ENCODE assay signal across 1 cellular context in genomic region chr7:137953692-137954470, GRCh38.
A peak's percentile ranks its signal among the peaks of the same experiment; 100 is the strongest.
TF ChIP-seq lines count a peak whose summit lies in the region.

No MANE protein-coding gene starts in this region.

TF ChIP-seq in K562, 482 proteins besides CTCF, POLR2A, EP300 and RAD21 (continued from another document and continues in another):
- TF ChIP-seq, protein P1, sequence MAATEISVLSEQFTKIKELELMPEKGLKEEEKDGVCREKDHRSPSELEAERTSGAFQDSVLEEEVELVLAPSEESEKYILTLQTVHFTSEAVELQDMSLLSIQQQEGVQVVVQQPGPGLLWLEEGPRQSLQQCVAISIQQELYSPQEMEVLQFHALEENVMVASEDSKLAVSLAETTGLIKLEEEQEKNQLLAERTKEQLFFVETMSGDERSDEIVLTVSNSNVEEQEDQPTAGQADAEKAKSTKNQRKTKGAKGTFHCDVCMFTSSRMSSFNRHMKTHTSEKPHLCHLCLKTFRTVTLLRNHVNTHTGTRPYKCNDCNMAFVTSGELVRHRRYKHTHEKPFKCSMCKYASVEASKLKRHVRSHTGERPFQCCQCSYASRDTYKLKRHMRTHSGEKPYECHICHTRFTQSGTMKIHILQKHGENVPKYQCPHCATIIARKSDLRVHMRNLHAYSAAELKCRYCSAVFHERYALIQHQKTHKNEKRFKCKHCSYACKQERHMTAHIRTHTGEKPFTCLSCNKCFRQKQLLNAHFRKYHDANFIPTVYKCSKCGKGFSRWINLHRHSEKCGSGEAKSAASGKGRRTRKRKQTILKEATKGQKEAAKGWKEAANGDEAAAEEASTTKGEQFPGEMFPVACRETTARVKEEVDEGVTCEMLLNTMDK (IDR thresholded peaks at IDR 0.05; ENCODE audit: borderline replicate concordance, insufficient read depth, low read depth, low read length, poor library complexity, severe bottlenecking): no peak
- TF ChIP-seq ZNF311 (CRISPR knock-in tag; IDR thresholded peaks at IDR 0.05): no peak
- no peak for TF ChIP-seq PHF20 (IDR thresholded peaks at IDR 0.05; ENCODE audit: partially characterized antibody)
- TF ChIP-seq SREBF2 (CRISPR knock-in tag; IDR thresholded peaks at IDR 0.05): no peak
- TF ChIP-seq RHOXF2B (CRISPR knock-in tag; conservative IDR thresholded peaks at IDR 0.05): no peak
- TF ChIP-seq, protein P2, sequence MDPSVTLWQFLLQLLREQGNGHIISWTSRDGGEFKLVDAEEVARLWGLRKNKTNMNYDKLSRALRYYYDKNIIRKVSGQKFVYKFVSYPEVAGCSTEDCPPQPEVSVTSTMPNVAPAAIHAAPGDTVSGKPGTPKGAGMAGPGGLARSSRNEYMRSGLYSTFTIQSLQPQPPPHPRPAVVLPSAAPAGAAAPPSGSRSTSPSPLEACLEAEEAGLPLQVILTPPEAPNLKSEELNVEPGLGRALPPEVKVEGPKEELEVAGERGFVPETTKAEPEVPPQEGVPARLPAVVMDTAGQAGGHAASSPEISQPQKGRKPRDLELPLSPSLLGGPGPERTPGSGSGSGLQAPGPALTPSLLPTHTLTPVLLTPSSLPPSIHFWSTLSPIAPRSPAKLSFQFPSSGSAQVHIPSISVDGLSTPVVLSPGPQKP (CRISPR knock-in tag; IDR thresholded peaks at IDR 0.05): no peak
- TF ChIP-seq POLR2AphosphoS5 (IDR thresholded peaks at IDR 0.05; ENCODE audit: control insufficient read depth, insufficient read depth, low read depth, low read length): peak; percentile 32; the same call in 1 of the 2 replicates
- TF ChIP-seq NR2C2 (CRISPR knock-in tag; IDR thresholded peaks at IDR 0.05): no peak
- TF ChIP-seq NR2C2 (tag; IDR thresholded peaks at IDR 0.05): peak; percentile 67
- TF ChIP-seq NBN (IDR thresholded peaks at IDR 0.05; ENCODE audit: low read depth): no peak
- TF ChIP-seq ZNF436 (CRISPR knock-in tag; IDR thresholded peaks at IDR 0.05): no peak
- TF ChIP-seq VEZF1 (CRISPR knock-in tag; IDR thresholded peaks at IDR 0.05): no peak; the same call in 1 of the 2 replicates
- no peak for TF ChIP-seq ZNF146 (CRISPR knock-in tag; IDR thresholded peaks at IDR 0.05; ENCODE audit: unreplicated experiment)
- TF ChIP-seq, protein P3, sequence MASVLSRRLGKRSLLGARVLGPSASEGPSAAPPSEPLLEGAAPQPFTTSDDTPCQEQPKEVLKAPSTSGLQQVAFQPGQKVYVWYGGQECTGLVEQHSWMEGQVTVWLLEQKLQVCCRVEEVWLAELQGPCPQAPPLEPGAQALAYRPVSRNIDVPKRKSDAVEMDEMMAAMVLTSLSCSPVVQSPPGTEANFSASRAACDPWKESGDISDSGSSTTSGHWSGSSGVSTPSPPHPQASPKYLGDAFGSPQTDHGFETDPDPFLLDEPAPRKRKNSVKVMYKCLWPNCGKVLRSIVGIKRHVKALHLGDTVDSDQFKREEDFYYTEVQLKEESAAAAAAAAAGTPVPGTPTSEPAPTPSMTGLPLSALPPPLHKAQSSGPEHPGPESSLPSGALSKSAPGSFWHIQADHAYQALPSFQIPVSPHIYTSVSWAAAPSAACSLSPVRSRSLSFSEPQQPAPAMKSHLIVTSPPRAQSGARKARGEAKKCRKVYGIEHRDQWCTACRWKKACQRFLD (CRISPR knock-in tag; IDR thresholded peaks at IDR 0.05): no peak
- no peak for TF ChIP-seq THAP7 (CRISPR knock-in tag; IDR thresholded peaks at IDR 0.05)
- TF ChIP-seq MAZ (CRISPR knock-in tag; conservative IDR thresholded peaks at IDR 0.05 in 1 of 2, IDR thresholded peaks at IDR 0.05 in 1 of 2): no peak
- TF ChIP-seq PHTF2 (CRISPR knock-in tag; IDR thresholded peaks at IDR 0.05): no peak
- TF ChIP-seq FOXP1 (CRISPR knock-in tag; IDR thresholded peaks at IDR 0.05): 0 out of 2 replicates have a peak, but pooled peaks have one; percentile 58
- TF ChIP-seq STAT5B (CRISPR knock-in tag; IDR thresholded peaks at IDR 0.05): no peak
- TF ChIP-seq ZNF584 (CRISPR knock-in tag; IDR thresholded peaks at IDR 0.05; ENCODE audit: low read depth): no peak
- TF ChIP-seq, protein P4, sequence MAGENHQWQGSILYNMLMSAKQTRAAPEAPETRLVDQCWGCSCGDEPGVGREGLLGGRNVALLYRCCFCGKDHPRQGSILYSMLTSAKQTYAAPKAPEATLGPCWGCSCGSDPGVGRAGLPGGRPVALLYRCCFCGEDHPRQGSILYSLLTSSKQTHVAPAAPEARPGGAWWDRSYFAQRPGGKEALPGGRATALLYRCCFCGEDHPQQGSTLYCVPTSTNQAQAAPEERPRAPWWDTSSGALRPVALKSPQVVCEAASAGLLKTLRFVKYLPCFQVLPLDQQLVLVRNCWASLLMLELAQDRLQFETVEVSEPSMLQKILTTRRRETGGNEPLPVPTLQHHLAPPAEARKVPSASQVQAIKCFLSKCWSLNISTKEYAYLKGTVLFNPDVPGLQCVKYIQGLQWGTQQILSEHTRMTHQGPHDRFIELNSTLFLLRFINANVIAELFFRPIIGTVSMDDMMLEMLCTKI (IDR thresholded peaks at IDR 0.05; ENCODE audit: partially characterized antibody): no peak
- TF ChIP-seq TEAD2 (tag; IDR thresholded peaks at IDR 0.05): no peak
- no peak for TF ChIP-seq SP2 (IDR thresholded peaks at IDR 0.05; ENCODE audit: extremely low read depth, low read depth, low read length, poor library complexity, severe bottlenecking)
- TF ChIP-seq ETS2 (tag; IDR thresholded peaks at IDR 0.05; ENCODE audit: borderline replicate concordance, poor library complexity, severe bottlenecking): no peak
- no peak for TF ChIP-seq NFE2L1 (tag; IDR thresholded peaks at IDR 0.05; ENCODE audit: borderline replicate concordance, low read depth)
- TF ChIP-seq ZFP30 (CRISPR knock-in tag; IDR thresholded peaks at IDR 0.05; ENCODE audit: borderline replicate concordance): no peak
- no peak for TF ChIP-seq MYNN (IDR thresholded peaks at IDR 0.05)
- no peak for TF ChIP-seq MYNN (CRISPR knock-in tag; IDR thresholded peaks at IDR 0.05)
- no peak for TF ChIP-seq CUX1 (CRISPR knock-in tag; IDR thresholded peaks at IDR 0.05)
- TF ChIP-seq SMAD4 (CRISPR knock-in tag; conservative IDR thresholded peaks at IDR 0.05): no peak
- TF ChIP-seq HDAC8 (tag; IDR thresholded peaks at IDR 0.05): no peak
- no peak for TF ChIP-seq NCOA2 (IDR thresholded peaks at IDR 0.05; ENCODE audit: partially characterized antibody in 2 of 2)
- no peak for TF ChIP-seq STAT5A (IDR thresholded peaks at IDR 0.05; ENCODE audit: borderline replicate concordance, low read length)
- no peak for TF ChIP-seq ZFP1 (CRISPR knock-in tag; IDR thresholded peaks at IDR 0.05)
- TF ChIP-seq ZNF766 (CRISPR knock-in tag; conservative IDR thresholded peaks at IDR 0.05): no peak
- TF ChIP-seq, protein P5, sequence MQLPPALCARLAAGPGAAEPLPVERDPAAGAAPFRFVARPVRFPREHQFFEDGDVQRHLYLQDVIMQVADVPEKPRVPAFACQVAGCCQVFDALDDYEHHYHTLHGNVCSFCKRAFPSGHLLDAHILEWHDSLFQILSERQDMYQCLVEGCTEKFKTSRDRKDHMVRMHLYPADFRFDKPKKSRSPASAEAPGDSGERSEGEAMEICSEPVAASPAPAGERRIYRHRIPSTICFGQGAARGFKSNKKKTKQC (CRISPR knock-in tag; IDR thresholded peaks at IDR 0.05): no peak
- TF ChIP-seq RBM25 (IDR thresholded peaks at IDR 0.05; ENCODE audit: low read depth, low read length, severe bottlenecking): no peak
- TF ChIP-seq TRIM28 (IDR thresholded peaks at IDR 0.05): no peak
- TF ChIP-seq HBP1 (CRISPR knock-in tag; IDR thresholded peaks at IDR 0.05): no peak
- no peak for TF ChIP-seq MAFG (tag; conservative IDR thresholded peaks at IDR 0.05)
- TF ChIP-seq ZNF217 (CRISPR knock-in tag; IDR thresholded peaks at IDR 0.05): no peak
- TF ChIP-seq USF1 (CRISPR knock-in tag; IDR thresholded peaks at IDR 0.05): no peak
- TF ChIP-seq MEF2A (IDR thresholded peaks at IDR 0.05; ENCODE audit: control insufficient read depth, low read depth, low read length): no peak
- peak; percentile 22; the same call in 1 of the 2 replicates for TF ChIP-seq TAL1 (IDR thresholded peaks at IDR 0.05)
- TF ChIP-seq HMGN3 (IDR thresholded peaks at IDR 0.05; ENCODE audit: borderline replicate concordance, extremely low read depth, insufficient read length, low read depth, low read length): no peak
- TF ChIP-seq ATF1 (CRISPR knock-in tag; IDR thresholded peaks at IDR 0.05): no peak
- TF ChIP-seq ATF1 (tag; IDR thresholded peaks at IDR 0.05): no peak
- TF ChIP-seq KAT7 (CRISPR knock-in tag; IDR thresholded peaks at IDR 0.05; ENCODE audit: borderline replicate concordance): peak; percentile 59; the same call in 1 of the 2 replicates
- no peak for TF ChIP-seq CBFB (CRISPR knock-in tag; IDR thresholded peaks at IDR 0.05)
- TF ChIP-seq, protein P6, sequence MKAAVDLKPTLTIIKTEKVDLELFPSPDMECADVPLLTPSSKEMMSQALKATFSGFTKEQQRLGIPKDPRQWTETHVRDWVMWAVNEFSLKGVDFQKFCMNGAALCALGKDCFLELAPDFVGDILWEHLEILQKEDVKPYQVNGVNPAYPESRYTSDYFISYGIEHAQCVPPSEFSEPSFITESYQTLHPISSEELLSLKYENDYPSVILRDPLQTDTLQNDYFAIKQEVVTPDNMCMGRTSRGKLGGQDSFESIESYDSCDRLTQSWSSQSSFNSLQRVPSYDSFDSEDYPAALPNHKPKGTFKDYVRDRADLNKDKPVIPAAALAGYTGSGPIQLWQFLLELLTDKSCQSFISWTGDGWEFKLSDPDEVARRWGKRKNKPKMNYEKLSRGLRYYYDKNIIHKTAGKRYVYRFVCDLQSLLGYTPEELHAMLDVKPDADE (conservative IDR thresholded peaks at IDR 0.05; ENCODE audit: control insufficient read depth, low read depth, low read length): no peak
- TF ChIP-seq ETV1 (tag; conservative IDR thresholded peaks at IDR 0.05; ENCODE audit: low read depth): no peak
- TF ChIP-seq ZNF12 (CRISPR knock-in tag; IDR thresholded peaks at IDR 0.05): no peak
- TF ChIP-seq TGIF2 (CRISPR knock-in tag; IDR thresholded peaks at IDR 0.05): no peak
- TF ChIP-seq ELF1 (tag; IDR thresholded peaks at IDR 0.05): 0 out of 2 replicates have a peak, but pooled peaks have one; percentile 32
- TF ChIP-seq SOX6 (IDR thresholded peaks at IDR 0.05): no peak; the same call in 1 of the 2 replicates
- no peak for TF ChIP-seq SMC3 (conservative IDR thresholded peaks at IDR 0.05; ENCODE audit: insufficient read depth, low read depth, low read length)
